ENCODE assay signal across 1 cellular context in the genomic region with DNA sequence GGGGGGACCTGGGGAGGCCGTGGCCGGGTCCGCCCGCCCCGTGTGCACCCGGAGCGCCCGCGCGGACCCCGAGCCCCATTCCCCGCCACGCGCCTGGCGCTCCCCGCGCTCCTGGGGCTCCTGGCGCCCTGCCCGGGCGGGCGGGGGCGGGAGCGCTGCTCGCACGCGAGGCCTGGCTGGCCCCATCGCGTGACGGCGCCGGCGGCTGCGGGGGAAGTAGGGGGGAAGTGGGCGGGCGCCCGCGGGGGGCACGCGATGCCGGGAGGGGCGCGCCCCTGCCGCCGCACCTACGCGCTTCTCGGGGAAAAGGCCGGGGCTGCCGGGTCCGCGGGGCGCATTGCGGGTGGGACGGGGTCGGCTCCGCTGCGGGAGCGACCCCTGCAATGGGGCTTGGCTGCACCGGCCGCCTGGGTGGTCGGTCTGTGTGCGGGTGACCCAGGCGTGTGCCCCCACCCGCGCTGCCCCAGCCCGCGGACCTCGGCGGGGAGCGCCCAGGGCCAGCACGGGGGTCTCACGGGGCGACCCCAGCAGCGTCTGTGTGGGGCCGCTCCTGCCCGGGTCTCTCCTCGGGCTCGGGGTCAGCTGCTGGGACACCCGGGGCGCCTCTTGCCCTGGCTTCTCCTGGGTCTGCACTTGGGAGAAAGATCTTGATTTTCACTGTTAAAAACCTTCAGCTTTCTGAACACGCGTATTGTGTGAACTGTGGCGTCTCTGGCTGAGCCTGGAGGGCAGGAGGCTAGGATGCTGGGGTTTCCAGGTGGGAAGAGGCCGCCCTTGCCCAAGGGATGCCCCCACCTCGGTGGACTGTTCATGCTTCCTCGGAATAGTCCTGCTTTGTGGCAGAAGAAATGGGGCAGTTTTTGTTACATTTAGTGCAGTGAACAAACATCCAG.
A peak's percentile ranks its signal among the peaks of the same experiment; 100 is the strongest.
TF ChIP-seq lines count a peak whose summit lies in the region.

No MANE protein-coding gene starts in this region.

TF ChIP-seq in HEK293, 187 proteins besides CTCF, POLR2A, EP300 and RAD21 (continued from another document and continues in another):
- TF ChIP-seq ZNF335 (tag by site-specific recombination; conservative IDR thresholded peaks at IDR 0.05) (0 out of 2 replicates have a peak, but pooled peaks have one; percentile 32), RBAK (tag by site-specific recombination; IDR thresholded peaks at IDR 0.05) (no peak), ZNF514 (tag by site-specific recombination; IDR thresholded peaks at IDR 0.05) (no peak), ZNF555 (tag by site-specific recombination; conservative IDR thresholded peaks at IDR 0.05) (no peak), ZNF629 (tag by site-specific recombination; IDR thresholded peaks at IDR 0.05) (no peak), WT1 (tag by site-specific recombination; IDR thresholded peaks at IDR 0.05) (no peak), ZNF10 (tag by site-specific recombination; IDR thresholded peaks at IDR 0.05) (no peak), OVOL3 (tag by site-specific recombination; IDR thresholded peaks at IDR 0.05) (no peak), ZNF155 (tag by site-specific recombination; IDR thresholded peaks at IDR 0.05) (no peak), ZNF112 (tag by site-specific recombination; IDR thresholded peaks at IDR 0.05) (no peak), KLF9 (tag by site-specific recombination; IDR thresholded peaks at IDR 0.05; ENCODE audit: low read depth) (peak; percentile 30; the same call in 1 of the 2 replicates), ZNF529 (tag by site-specific recombination; IDR thresholded peaks at IDR 0.05; ENCODE audit: insufficient replicate concordance) (no peak), ZBTB48 (tag by site-specific recombination; IDR thresholded peaks at IDR 0.05) (no peak), IKZF3 (tag by site-specific recombination; IDR thresholded peaks at IDR 0.05) (peak; percentile 81), EGR2 (tag by site-specific recombination; IDR thresholded peaks at IDR 0.05; ENCODE audit: low read depth) (peak; percentile 36; the same call in 1 of the 2 replicates), ZNF146 (tag by site-specific recombination; IDR thresholded peaks at IDR 0.05) (no peak), ZNF202 (tag by site-specific recombination; IDR thresholded peaks at IDR 0.05; ENCODE audit: borderline replicate concordance) (no peak), ZNF174 (tag by site-specific recombination; IDR thresholded peaks at IDR 0.05) (no peak), ZNF473 (tag by site-specific recombination; IDR thresholded peaks at IDR 0.05) (no peak), ZNF792 (tag by site-specific recombination; IDR thresholded peaks at IDR 0.05) (no peak), SALL2 (tag by site-specific recombination; IDR thresholded peaks at IDR 0.05; ENCODE audit: borderline replicate concordance) (no peak), ZNF223 (tag by site-specific recombination; IDR thresholded peaks at IDR 0.05) (no peak), ZNF561 (tag by site-specific recombination; IDR thresholded peaks at IDR 0.05; ENCODE audit: borderline replicate concordance) (0 out of 2 replicates have a peak, but pooled peaks have one; percentile 23), TRIM28 (IDR thresholded peaks at IDR 0.05; ENCODE audit: borderline replicate concordance, low read length) (no peak), TCF7L2 (IDR thresholded peaks at IDR 0.05; ENCODE audit: borderline replicate concordance, low read depth, low read length) (no peak), ZNF19 (tag by site-specific recombination; IDR thresholded peaks at IDR 0.05; ENCODE audit: low read depth) (no peak), ZNF423 (tag by site-specific recombination; IDR thresholded peaks at IDR 0.05) (no peak), ZNF341 (tag by site-specific recombination; IDR thresholded peaks at IDR 0.05; ENCODE audit: low read depth) (no peak), SCRT1 (tag by site-specific recombination; IDR thresholded peaks at IDR 0.05; ENCODE audit: borderline replicate concordance) (no peak), ZNF501 (tag by site-specific recombination; IDR thresholded peaks at IDR 0.05) (no peak), ZNF791 (tag by site-specific recombination; IDR thresholded peaks at IDR 0.05) (no peak), ZFP37 (tag by site-specific recombination; IDR thresholded peaks at IDR 0.05) (no peak), ZNF623 (tag by site-specific recombination; IDR thresholded peaks at IDR 0.05) (no peak), ZNF768 (tag by site-specific recombination; IDR thresholded peaks at IDR 0.05) (no peak), ZFP69B (tag by site-specific recombination; IDR thresholded peaks at IDR 0.05) (no peak), ZNF311 (tag by site-specific recombination; IDR thresholded peaks at IDR 0.05; ENCODE audit: borderline replicate concordance) (no peak), ZNF658 (tag by site-specific recombination; IDR thresholded peaks at IDR 0.05) (no peak), ZNF610 (tag by site-specific recombination; IDR thresholded peaks at IDR 0.05; ENCODE audit: borderline replicate concordance) (no peak), ZNF391 (tag by site-specific recombination; IDR thresholded peaks at IDR 0.05; ENCODE audit: borderline replicate concordance, low read depth) (no peak), OSR2 (tag by site-specific recombination; IDR thresholded peaks at IDR 0.05) (no peak)
- TF ChIP-seq, protein P1, sequence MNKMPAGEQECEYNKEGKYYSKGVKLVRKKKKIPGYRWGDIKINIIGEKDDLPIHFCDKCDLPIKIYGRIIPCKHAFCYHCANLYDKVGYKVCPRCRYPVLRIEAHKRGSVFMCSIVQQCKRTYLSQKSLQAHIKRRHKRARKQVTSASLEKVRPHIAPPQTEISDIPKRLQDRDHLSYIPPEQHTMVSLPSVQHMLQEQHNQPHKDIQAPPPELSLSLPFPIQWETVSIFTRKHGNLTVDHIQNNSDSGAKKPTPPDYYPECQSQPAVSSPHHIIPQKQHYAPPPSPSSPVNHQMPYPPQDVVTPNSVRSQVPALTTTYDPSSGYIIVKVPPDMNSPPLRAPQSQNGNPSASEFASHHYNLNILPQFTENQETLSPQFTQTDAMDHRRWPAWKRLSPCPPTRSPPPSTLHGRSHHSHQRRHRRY (tag by site-specific recombination; IDR thresholded peaks at IDR 0.05) = no peak
- TF ChIP-seq, protein P2, sequence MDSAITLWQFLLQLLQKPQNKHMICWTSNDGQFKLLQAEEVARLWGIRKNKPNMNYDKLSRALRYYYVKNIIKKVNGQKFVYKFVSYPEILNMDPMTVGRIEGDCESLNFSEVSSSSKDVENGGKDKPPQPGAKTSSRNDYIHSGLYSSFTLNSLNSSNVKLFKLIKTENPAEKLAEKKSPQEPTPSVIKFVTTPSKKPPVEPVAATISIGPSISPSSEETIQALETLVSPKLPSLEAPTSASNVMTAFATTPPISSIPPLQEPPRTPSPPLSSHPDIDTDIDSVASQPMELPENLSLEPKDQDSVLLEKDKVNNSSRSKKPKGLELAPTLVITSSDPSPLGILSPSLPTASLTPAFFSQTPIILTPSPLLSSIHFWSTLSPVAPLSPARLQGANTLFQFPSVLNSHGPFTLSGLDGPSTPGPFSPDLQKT (IDR thresholded peaks at IDR 0.05; ENCODE audit: borderline replicate concordance, low read depth, low read length) = no peak
- TF ChIP-seq, protein P3, sequence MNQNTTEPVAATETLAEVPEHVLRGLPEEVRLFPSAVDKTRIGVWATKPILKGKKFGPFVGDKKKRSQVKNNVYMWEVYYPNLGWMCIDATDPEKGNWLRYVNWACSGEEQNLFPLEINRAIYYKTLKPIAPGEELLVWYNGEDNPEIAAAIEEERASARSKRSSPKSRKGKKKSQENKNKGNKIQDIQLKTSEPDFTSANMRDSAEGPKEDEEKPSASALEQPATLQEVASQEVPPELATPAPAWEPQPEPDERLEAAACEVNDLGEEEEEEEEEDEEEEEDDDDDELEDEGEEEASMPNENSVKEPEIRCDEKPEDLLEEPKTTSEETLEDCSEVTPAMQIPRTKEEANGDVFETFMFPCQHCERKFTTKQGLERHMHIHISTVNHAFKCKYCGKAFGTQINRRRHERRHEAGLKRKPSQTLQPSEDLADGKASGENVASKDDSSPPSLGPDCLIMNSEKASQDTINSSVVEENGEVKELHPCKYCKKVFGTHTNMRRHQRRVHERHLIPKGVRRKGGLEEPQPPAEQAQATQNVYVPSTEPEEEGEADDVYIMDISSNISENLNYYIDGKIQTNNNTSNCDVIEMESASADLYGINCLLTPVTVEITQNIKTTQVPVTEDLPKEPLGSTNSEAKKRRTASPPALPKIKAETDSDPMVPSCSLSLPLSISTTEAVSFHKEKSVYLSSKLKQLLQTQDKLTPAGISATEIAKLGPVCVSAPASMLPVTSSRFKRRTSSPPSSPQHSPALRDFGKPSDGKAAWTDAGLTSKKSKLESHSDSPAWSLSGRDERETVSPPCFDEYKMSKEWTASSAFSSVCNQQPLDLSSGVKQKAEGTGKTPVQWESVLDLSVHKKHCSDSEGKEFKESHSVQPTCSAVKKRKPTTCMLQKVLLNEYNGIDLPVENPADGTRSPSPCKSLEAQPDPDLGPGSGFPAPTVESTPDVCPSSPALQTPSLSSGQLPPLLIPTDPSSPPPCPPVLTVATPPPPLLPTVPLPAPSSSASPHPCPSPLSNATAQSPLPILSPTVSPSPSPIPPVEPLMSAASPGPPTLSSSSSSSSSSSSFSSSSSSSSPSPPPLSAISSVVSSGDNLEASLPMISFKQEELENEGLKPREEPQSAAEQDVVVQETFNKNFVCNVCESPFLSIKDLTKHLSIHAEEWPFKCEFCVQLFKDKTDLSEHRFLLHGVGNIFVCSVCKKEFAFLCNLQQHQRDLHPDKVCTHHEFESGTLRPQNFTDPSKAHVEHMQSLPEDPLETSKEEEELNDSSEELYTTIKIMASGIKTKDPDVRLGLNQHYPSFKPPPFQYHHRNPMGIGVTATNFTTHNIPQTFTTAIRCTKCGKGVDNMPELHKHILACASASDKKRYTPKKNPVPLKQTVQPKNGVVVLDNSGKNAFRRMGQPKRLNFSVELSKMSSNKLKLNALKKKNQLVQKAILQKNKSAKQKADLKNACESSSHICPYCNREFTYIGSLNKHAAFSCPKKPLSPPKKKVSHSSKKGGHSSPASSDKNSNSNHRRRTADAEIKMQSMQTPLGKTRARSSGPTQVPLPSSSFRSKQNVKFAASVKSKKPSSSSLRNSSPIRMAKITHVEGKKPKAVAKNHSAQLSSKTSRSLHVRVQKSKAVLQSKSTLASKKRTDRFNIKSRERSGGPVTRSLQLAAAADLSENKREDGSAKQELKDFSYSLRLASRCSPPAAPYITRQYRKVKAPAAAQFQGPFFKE (tag by site-specific recombination; IDR thresholded peaks at IDR 0.05; ENCODE audit: borderline replicate concordance) = no peak
- TF ChIP-seq, protein P4, sequence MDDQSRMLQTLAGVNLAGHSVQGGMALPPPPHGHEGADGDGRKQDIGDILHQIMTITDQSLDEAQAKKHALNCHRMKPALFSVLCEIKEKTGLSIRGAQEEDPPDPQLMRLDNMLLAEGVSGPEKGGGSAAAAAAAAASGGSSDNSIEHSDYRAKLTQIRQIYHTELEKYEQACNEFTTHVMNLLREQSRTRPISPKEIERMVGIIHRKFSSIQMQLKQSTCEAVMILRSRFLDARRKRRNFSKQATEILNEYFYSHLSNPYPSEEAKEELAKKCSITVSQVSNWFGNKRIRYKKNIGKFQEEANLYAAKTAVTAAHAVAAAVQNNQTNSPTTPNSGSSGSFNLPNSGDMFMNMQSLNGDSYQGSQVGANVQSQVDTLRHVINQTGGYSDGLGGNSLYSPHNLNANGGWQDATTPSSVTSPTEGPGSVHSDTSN (CRISPR knock-in tag; IDR thresholded peaks at IDR 0.05) = no peak; the same call in 1 of the 2 replicates
- TF ChIP-seq, protein P5, sequence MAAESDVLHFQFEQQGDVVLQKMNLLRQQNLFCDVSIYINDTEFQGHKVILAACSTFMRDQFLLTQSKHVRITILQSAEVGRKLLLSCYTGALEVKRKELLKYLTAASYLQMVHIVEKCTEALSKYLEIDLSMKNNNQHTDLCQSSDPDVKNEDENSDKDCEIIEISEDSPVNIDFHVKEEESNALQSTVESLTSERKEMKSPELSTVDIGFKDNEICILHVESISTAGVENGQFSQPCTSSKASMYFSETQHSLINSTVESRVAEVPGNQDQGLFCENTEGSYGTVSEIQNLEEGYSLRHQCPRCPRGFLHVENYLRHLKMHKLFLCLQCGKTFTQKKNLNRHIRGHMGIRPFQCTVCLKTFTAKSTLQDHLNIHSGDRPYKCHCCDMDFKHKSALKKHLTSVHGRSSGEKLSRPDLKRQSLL (tag by site-specific recombination; IDR thresholded peaks at IDR 0.05) = no peak
- TF ChIP-seq, protein P6, sequence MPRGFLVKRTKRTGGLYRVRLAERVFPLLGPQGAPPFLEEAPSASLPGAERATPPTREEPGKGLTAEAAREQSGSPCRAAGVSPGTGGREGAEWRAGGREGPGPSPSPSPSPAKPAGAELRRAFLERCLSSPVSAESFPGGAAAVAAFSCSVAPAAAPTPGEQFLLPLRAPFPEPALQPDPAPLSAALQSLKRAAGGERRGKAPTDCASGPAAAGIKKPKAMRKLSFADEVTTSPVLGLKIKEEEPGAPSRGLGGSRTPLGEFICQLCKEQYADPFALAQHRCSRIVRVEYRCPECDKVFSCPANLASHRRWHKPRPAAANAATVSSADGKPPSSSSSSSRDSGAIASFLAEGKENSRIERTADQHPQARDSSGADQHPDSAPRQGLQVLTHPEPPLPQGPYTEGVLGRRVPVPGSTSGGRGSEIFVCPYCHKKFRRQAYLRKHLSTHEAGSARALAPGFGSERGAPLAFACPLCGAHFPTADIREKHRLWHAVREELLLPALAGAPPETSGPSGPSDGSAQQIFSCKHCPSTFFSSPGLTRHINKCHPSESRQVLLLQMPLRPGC (tag by site-specific recombination; IDR thresholded peaks at IDR 0.05) = no peak
- TF ChIP-seq, protein P7, sequence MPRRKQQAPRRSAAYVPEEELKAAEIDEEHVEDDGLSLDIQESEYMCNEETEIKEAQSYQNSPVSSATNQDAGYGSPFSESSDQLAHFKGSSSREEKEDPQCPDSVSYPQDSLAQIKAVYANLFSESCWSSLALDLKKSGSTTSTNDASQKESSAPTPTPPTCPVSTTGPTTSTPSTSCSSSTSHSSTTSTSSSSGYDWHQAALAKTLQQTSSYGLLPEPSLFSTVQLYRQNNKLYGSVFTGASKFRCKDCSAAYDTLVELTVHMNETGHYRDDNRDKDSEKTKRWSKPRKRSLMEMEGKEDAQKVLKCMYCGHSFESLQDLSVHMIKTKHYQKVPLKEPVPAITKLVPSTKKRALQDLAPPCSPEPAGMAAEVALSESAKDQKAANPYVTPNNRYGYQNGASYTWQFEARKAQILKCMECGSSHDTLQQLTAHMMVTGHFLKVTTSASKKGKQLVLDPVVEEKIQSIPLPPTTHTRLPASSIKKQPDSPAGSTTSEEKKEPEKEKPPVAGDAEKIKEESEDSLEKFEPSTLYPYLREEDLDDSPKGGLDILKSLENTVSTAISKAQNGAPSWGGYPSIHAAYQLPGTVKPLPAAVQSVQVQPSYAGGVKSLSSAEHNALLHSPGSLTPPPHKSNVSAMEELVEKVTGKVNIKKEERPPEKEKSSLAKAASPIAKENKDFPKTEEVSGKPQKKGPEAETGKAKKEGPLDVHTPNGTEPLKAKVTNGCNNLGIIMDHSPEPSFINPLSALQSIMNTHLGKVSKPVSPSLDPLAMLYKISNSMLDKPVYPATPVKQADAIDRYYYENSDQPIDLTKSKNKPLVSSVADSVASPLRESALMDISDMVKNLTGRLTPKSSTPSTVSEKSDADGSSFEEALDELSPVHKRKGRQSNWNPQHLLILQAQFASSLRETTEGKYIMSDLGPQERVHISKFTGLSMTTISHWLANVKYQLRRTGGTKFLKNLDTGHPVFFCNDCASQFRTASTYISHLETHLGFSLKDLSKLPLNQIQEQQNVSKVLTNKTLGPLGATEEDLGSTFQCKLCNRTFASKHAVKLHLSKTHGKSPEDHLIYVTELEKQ (tag by site-specific recombination; IDR thresholded peaks at IDR 0.05; ENCODE audit: borderline replicate concordance) = no peak
